15 cellular contexts compared by ENCODE assay signal in the genomic region with DNA sequence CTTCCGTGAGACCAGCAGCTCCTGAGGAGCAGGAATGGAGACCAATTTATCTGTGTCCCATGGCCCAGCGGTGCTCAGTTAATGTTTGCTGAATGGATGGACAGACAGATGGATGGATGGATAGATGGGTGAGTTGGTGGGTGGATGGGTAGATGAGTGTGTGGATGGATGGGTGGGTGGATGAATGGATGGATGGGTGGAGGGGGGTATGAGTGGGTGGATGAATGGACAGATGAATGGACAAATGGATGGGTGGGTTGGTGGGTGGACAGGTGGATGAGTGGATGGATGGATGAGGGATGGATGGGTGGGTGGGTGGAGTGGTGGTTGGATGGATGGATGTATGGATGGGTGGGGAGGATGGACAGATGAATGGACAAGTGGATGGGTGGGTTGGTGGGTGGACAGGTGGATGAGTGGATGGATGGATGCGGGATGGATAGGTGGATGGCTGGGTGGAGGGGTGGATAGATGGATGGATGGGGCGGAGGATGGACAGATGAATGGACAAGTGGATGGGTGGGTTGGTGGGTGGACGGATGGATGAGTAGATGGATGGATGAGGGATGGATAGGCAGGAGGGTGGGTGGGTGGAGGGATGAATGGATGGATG. TPM values are rescaled to one million over a fixed set of nuclear protein-coding genes. Genes with fewer than 3 reads are reported as not detected.
DNase-seq lines count a peak whose midpoint lies in the region; ATAC-seq and TF ChIP-seq lines count a peak whose summit lies in the region.
"Had no signal": no experiment of that assay in that cellular context is flagged by ENCODE, and none has a peak within 500 bp of the region (broad histone marks: within the 10 kb centered on the region; RNA-seq: fewer than 3 reads in every experiment).

No MANE protein-coding gene starts in this region.

- TF ChIP-seq EP300 in tibial nerve (IDR thresholded peaks at IDR 0.05): no peak

- WGBS in tibial nerve, 2 donors: 82 to 90% methylated on average over 5 of the region's 5 CpGs

- H3K27me3 ChIP-seq in PC-3 (ENCODE audit: low read length): no peaks in the 10 kb centered on the region
- H3K27me3 ChIP-seq in breast epithelium: no peaks in the 10 kb centered on the region
- no peaks in the 10 kb centered on the region for H3K27me3 ChIP-seq in tibial nerve
- peaks cover 96% of the 10 kb centered on the region for H3K27me3 ChIP-seq in MM.1S (replicated peaks; ENCODE audit: insufficient read depth, low read length)
- H3K27me3 ChIP-seq: sigmoid colon had no signal

- H3K9me3 ChIP-seq in PC-3 (ENCODE audit: low read length) (no peaks in the 10 kb centered on the region), breast epithelium (no peaks in the 10 kb centered on the region), tibial nerve (no peaks in the 10 kb centered on the region), MM.1S (replicated peaks; ENCODE audit: insufficient read depth, low read length) (no peaks in the 10 kb centered on the region)
- H3K9me3 ChIP-seq: sigmoid colon had no signal

- no peak overlapping the region for H2AFZ ChIP-seq in PC-3 (ENCODE audit: low read length)
- H2AFZ ChIP-seq in MM.1S (ENCODE audit: low read length): no peak overlapping the region

- POLR2A ChIA-PET in PC-3 (lab: Charles Lee; ENCODE audit: unreplicated experiment): no interaction called here

- H3K79me2 ChIP-seq in PC-3 (ENCODE audit: low read length): peaks cover 100% of the 10 kb centered on the region
- no peaks in the 10 kb centered on the region for H3K79me2 ChIP-seq in MM.1S (ENCODE audit: low read length)

- no peak for TF ChIP-seq CTCF in PC-3 (conservative IDR thresholded peaks at IDR 0.05; ENCODE audit: low read depth, low read length)
- TF ChIP-seq CTCF in breast epithelium (IDR thresholded peaks at IDR 0.05): no peak
- TF ChIP-seq CTCF in nephron (IDR thresholded peaks at IDR 0.05; ENCODE audit: unreplicated experiment in 3 of 3): no peak
- TF ChIP-seq CTCF in tibial nerve (IDR thresholded peaks at IDR 0.05): no peak
- TF ChIP-seq CTCF in MM.1S (IDR thresholded peaks at IDR 0.05; ENCODE audit: low read length): no peak

- H3K27me3 Mint-ChIP-seq in nephron (ENCODE audit: low read depth): no peaks in the 10 kb centered on the region
- H3K27me3 Mint-ChIP-seq: CD4-positive, alpha-beta T cell had no signal

- H3K4me1 ChIP-seq in PC-3 (ENCODE audit: insufficient read depth, low read length) (peaks cover 100% of the 10 kb centered on the region), breast epithelium (peaks cover 12 to 23% of the 10 kb centered on the region in 2 donors), tibial nerve (peaks cover 4 to 91% (median 51%) of the 10 kb centered on the region in 4 donors), MM.1S (ENCODE audit: low read length) (no peaks in the 10 kb centered on the region)

- peak overlapping the region; percentile 63 for H3K4me2 ChIP-seq in PC-3 (ENCODE audit: low read length)
- no peak overlapping the region for H3K4me2 ChIP-seq in MM.1S (ENCODE audit: low read depth, low read length)

- CTCF ChIA-PET in PC-3 (lab: Charles Lee): no interaction called here

- no TSS peak for BruUV-seq in PC-3 (replicated peaks; lab: Mats Ljungman, UMichigan)

- no peak overlapping the region for H3K4me3 ChIP-seq in PC-3 (ENCODE audit: low read length)
- no peak overlapping the region for H3K4me3 ChIP-seq in breast epithelium
- H3K4me3 ChIP-seq in tibial nerve: no peak overlapping the region
- H3K4me3 ChIP-seq in MM.1S (ENCODE audit: low read length): no peak overlapping the region
- H3K4me3 ChIP-seq: sigmoid colon had no signal

- H3K4me1 Mint-ChIP-seq in nephron: peaks cover 51% of the 10 kb centered on the region

- no peaks in the 10 kb centered on the region for H3K9me3 Mint-ChIP-seq in nephron
- H3K9me3 Mint-ChIP-seq: activated naive CD8-positive, alpha-beta T cell treated with anti-CD3 and anti-CD28 coated beads for 36 hours; CD4-positive, alpha-beta T cell; T-helper 1 cell treated with Interleukin-12 subunit alpha and Interleukin-12 subunit beta and Interleukin-4 antibody, amounts not matched to agents 30 μg/mL and 1 μg/mL, for 36 hours had no signal

- peak overlapping the region; percentile 26; the same call in 1 of the 2 replicates for H3K9ac ChIP-seq in PC-3 (ENCODE audit: low read length)
- no peak overlapping the region for H3K9ac ChIP-seq in MM.1S (ENCODE audit: low read length)

- TF ChIP-seq POLR2A in breast epithelium (IDR thresholded peaks at IDR 0.05): no peak
- TF ChIP-seq POLR2A in tibial nerve (IDR thresholded peaks at IDR 0.05): no peak

- H4K20me1 ChIP-seq in PC-3 (ENCODE audit: low read length): peaks cover 16% of the 10 kb centered on the region
- no peaks in the 10 kb centered on the region for H4K20me1 ChIP-seq in MM.1S (ENCODE audit: insufficient read depth, low read length)

- H3K36me3 ChIP-seq in PC-3 (ENCODE audit: low read depth, low read length) (peaks cover 66% of the 10 kb centered on the region), breast epithelium (no peaks in the 10 kb centered on the region), tibial nerve (peaks cover 0 to 42% (median 0%) of the 10 kb centered on the region in 3 donors), MM.1S (replicated peaks; ENCODE audit: insufficient read depth, low read length) (no peaks in the 10 kb centered on the region)

- H3K4me3 Mint-ChIP-seq in nephron: peak overlapping the region in 1 of 3 experiments; percentile 23
- H3K4me3 Mint-ChIP-seq: activated naive CD8-positive, alpha-beta T cell treated with anti-CD3 and anti-CD28 coated beads for 36 hours; CD4-positive, alpha-beta T cell; T-helper 1 cell treated with Interleukin-12 subunit alpha and Interleukin-12 subunit beta and Interleukin-4 antibody, amounts not matched to agents 30 μg/mL and 1 μg/mL, for 36 hours had no signal

- no peak for DNase-seq in PC-3
- DNase-seq in breast epithelium (ENCODE audit: low spot score in 2 of 2): no peak
- no peak for DNase-seq in tibial nerve (ENCODE audit: low spot score in 2 of 2)
- no peak for DNase-seq in MM.1S
- DNase-seq in caudate nucleus (lab: John Stamatoyannopoulos, UW): no peak
- DNase-seq: activated naive CD8-positive, alpha-beta T cell treated with anti-CD3 and anti-CD28 coated beads for 36 hours; CD4-positive, alpha-beta T cell; HCEC 1CT; NCI-H187 treated with DMSO at 0.1 percent for 48 hours; NCI-H524 treated with DMSO at 0.1 percent for 48 hours; sigmoid colon; stimulated activated naive CD8-positive, alpha-beta T cell treated with anti-CD3 and anti-CD28 coated beads, Interleukin-15, Interleukin-2, amounts not matched to agents 100 U/mL and 50 U/mL, for 24 hours had no signal

- ATAC-seq in PC-3 (no peak), HG03095 (IDR thresholded peaks at IDR 0.05; ENCODE audit: unreplicated experiment) (no peak)
- ATAC-seq: stimulated activated naive CD8-positive, alpha-beta T cell treated with anti-CD3 and anti-CD28 coated beads, Interleukin-15, Interleukin-2, amounts not matched to agents 100 U/mL and 50 U/mL, for 24 hours had no signal

- no peaks in the 10 kb centered on the region for H3K9me2 ChIP-seq in PC-3 (replicated peaks; ENCODE audit: low read length)
- no peaks in the 10 kb centered on the region for H3K9me2 ChIP-seq in MM.1S (replicated peaks; ENCODE audit: insufficient read depth, low read length)

- H3K27ac ChIP-seq in PC-3 (ENCODE audit: low read length) (peak overlapping the region; percentile 97), breast epithelium (peak overlapping the region; percentile 75 to 83), tibial nerve (peak overlapping the region in 3 of 4 donors; percentile 6 to 88 (median 86)), MM.1S (ENCODE audit: low read length) (no peak overlapping the region), caudate nucleus (ENCODE audit: low read depth, low read length) (no peak overlapping the region)

- H3K36me3 Mint-ChIP-seq in nephron (ENCODE audit: low read depth): peaks cover 10% of the 10 kb centered on the region
- H3K36me3 Mint-ChIP-seq: activated naive CD8-positive, alpha-beta T cell treated with anti-CD3 and anti-CD28 coated beads for 36 hours had no signal

- peak overlapping the region; percentile 48 to 94 (median 77) for H3K27ac Mint-ChIP-seq in nephron
- H3K27ac Mint-ChIP-seq: activated naive CD8-positive, alpha-beta T cell treated with anti-CD3 and anti-CD28 coated beads for 36 hours; CD4-positive, alpha-beta T cell; T-helper 1 cell treated with Interleukin-12 subunit alpha and Interleukin-12 subunit beta and Interleukin-4 antibody, amounts not matched to agents 30 μg/mL and 1 μg/mL, for 36 hours had no signal

- H3F3A ChIP-seq in PC-3 (ENCODE audit: low read length, unreplicated experiment) (peaks cover 40% of the 10 kb centered on the region), MM.1S (ENCODE audit: insufficient read depth, low read length) (no peaks in the 10 kb centered on the region)

- intact Hi-C loops in PC-3 (cut with micrococcal nuclease): no loop called here
- intact Hi-C loops in breast epithelium (cut with DNase I; ENCODE audit: low total_unique reads): no loop called here

RNA-seq across cellular contexts. Expression of a gene that starts 13.4 kb away (rescaled TPM):
- 459 and 567 TPM in 2 replicates for total RNA-seq in PC-3 (2014; rRNA removed)
- 10 to 100 TPM in 2 of 3 donors, 1 to 10 TPM in 1; 5.8 to 18.4 (median 16.7) TPM for total RNA-seq in breast epithelium
- 10 to 100 TPM; 30.0 to 66.9 (median 35.9) TPM for total RNA-seq in tibial nerve

Comparison
In these comparisons a context has a peak if more than half of its experiments do, and no peak if none do; other contexts are left out.
1. H3K27ac ChIP-seq: peak in PC-3 (single experiment), breast epithelium (2 of 2) and tibial nerve (3 of 4); none in MM.1S (single experiment) and caudate nucleus (single experiment).